In the genomic region with DNA sequence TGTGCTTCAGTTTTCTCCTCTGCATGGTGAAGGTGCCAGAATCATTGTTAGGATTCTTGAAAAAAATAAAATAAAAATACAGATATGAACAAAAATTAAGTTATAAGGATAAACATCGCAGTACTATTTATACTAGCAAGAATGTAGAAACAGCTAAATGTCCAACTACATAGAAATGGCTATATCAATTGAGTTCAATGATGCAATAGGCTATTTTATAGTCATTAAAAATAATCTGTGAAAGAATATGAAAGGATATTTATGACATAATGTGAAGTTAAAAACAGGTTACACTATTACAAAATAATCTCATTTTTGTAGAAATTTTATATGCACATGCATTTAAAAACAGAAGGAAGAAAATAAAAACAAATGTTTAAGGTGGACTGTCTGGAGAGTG, we compare ENCODE assay signal across 30 cellular contexts.
"Had no signal": no experiment of that assay in that cellular context is flagged by ENCODE, and none has a peak within 500 bp of the region (broad histone marks: within the 10 kb centered on the region; RNA-seq: fewer than 3 reads in every experiment).

No MANE protein-coding gene starts in this region.

- H3K9me3 ChIP-seq: ascending aorta had no signal

- H3K4me1 ChIP-seq: ascending aorta had no signal

- H3K36me3 ChIP-seq: ascending aorta, cardiac muscle cell had no signal

- H3K4me3 ChIP-seq: ascending aorta, cardiac muscle cell had no signal

- FAIRE-seq: bronchial epithelial cell had no signal

- H3K27ac ChIP-seq: ascending aorta, cardiac muscle cell, WERI-Rb-1 had no signal

- DNase-seq: activated CD4-positive, alpha-beta memory T cell treated with anti-CD3 and anti-CD28 coated beads, Interleukin-2, amount 10 ng/mL, durations not matched to agents 7 days and 5 days; activated CD4-positive, alpha-beta T cell treated with anti-CD3 and anti-CD28 coated beads for 1 hour; activated CD4-positive, alpha-beta T cell treated with anti-CD3 and anti-CD28 coated beads for 36 hours; activated CD4-positive, alpha-beta T cell treated with anti-CD3 and anti-CD28 coated beads for 48 hours; activated CD4-positive, alpha-beta T cell treated with anti-CD3 and anti-CD28 coated beads, Interleukin-2, amount 10 ng/mL, durations not matched to agents 7 days and 5 days; activated CD4-positive, alpha-beta T cell treated with anti-CD3 and anti-CD28 coated beads, Interleukin-2, amount 50 U/mL, for 48 hours; activated CD4-positive, CD25-positive, alpha-beta regulatory T cell; activated CD8-positive, alpha-beta memory T cell treated with anti-CD3 and anti-CD28 coated beads for 24 hours; activated CD8-positive, alpha-beta memory T cell treated with anti-CD3 and anti-CD28 coated beads, Interleukin-2, amount 10 ng/mL, durations not matched to agents 7 days and 5 days; activated CD8-positive, alpha-beta memory T cell treated with anti-CD3 and anti-CD28 coated beads, Interleukin-2, amount 50 U/mL, for 48 hours; activated CD8-positive, alpha-beta T cell treated with anti-CD3 and anti-CD28 coated beads, Interleukin-2, amount 10 ng/mL, durations not matched to agents 7 days and 5 days; activated effector memory CD4-positive, alpha-beta T cell treated with Interleukin-2 at 50 U/mL for 16 hours; activated gamma-delta T cell; activated naive CD4-positive, alpha-beta T cell treated with anti-CD3 and anti-CD28 coated beads, Interleukin-2, amount 10 ng/mL, durations not matched to agents 7 days and 5 days; activated naive CD4-positive, alpha-beta T cell treated with Interleukin-2 at 50 U/mL for 16 hours; activated naive CD8-positive, alpha-beta T cell treated with anti-CD3 and anti-CD28 coated beads, Interleukin-2, amount 10 ng/mL, durations not matched to agents 7 days and 5 days; activated naive CD8-positive, alpha-beta T cell treated with anti-CD3 and anti-CD28 coated beads, Interleukin-2, amount 50 U/mL, for 24 hours; activated T-cell treated with anti-CD3 and anti-CD28 coated beads, Interleukin-2, amount 50 U/mL, for 24 hours; activated T-cell treated with anti-CD3 and anti-CD28 coated beads, Interleukin-2, amount 50 U/mL, for 48 hours; amygdala; anterior cingulate cortex; caudate nucleus; cerebellar nuclear complex; T-helper 17 cell; WERI-Rb-1 had no signal

- ATAC-seq: activated CD4-positive, alpha-beta T cell treated with anti-CD3 and anti-CD28 coated beads for 36 hours; activated CD4-positive, CD25-positive, alpha-beta regulatory T cell treated with anti-CD3 and anti-CD28 coated beads, Interleukin-2, amount 50 U/mL, for 24 hours; activated CD8-positive, alpha-beta memory T cell treated with anti-CD3 and anti-CD28 coated beads, Interleukin-2, amount 10 ng/mL, durations not matched to agents 7 days and 5 days; activated CD8-positive, alpha-beta T cell treated with anti-CD3 and anti-CD28 coated beads, Interleukin-2, amount 10 ng/mL, durations not matched to agents 7 days and 5 days; activated naive CD8-positive, alpha-beta T cell treated with anti-CD3 and anti-CD28 coated beads, Interleukin-2, amount 50 U/mL, for 24 hours; T-helper 17 cell; WTC11 had no signal
